In genomic region chr9:92177591-92177990, GRCh38 we compare ENCODE assay signal across 19 cellular contexts.
"Had no signal": no experiment of that assay in that cellular context is flagged by ENCODE, and none has a peak within 500 bp of the region (broad histone marks: within the 10 kb centered on the region; RNA-seq: fewer than 3 reads in every experiment).

No MANE protein-coding gene starts in this region.

- H3K79me2 ChIP-seq: hepatocyte had no signal

- H2AFZ ChIP-seq: hepatocyte had no signal

- H3K9me3 ChIP-seq: gastrocnemius medialis, lower lobe of right lung had no signal

- H3K36me3 ChIP-seq: esophagus squamous epithelium, gastrocnemius medialis, left lung, lower lobe of right lung had no signal

- ATAC-seq: gastrocnemius medialis, left cardiac atrium, left lung, left ventricle myocardium superior, lower lobe of right lung had no signal

- H3K27ac ChIP-seq: coronary artery, dorsolateral prefrontal cortex, esophagus squamous epithelium, gastrocnemius medialis, hepatocyte, left lung, lower lobe of right lung had no signal

- H3K4me2 ChIP-seq: hepatocyte had no signal

- H3K4me1 ChIP-seq: esophagus squamous epithelium, gastrocnemius medialis, left lung had no signal

- H3K27me3 ChIP-seq: dorsolateral prefrontal cortex, gastrocnemius medialis, hepatocyte, left lung had no signal

- DNase-seq: dermis blood vessel endothelial cell; dorsolateral prefrontal cortex; effector CD4-positive, alpha-beta T cell; effector memory CD4-positive, alpha-beta T cell; esophagus squamous epithelium; foreskin fibroblast; foreskin melanocyte; gastrocnemius medialis; glutamatergic neuron; head of caudate nucleus; hypothalamus; left cardiac atrium; left lung; left ventricle myocardium superior; lower lobe of right lung; mesendoderm; midbrain had no signal

- H3K4me3 ChIP-seq: coronary artery, dorsolateral prefrontal cortex, esophagus squamous epithelium, gastrocnemius medialis, hepatocyte, left lung, lower lobe of right lung had no signal
